Comparison of ENCODE assay signal across 21 cellular contexts in genomic region chr16:3142770-3143169, GRCh38. TPM values are rescaled to one million over a fixed set of nuclear protein-coding genes. Genes with fewer than 3 reads are reported as not detected.
DNase-seq lines count a peak whose midpoint lies in the region; ATAC-seq and TF ChIP-seq lines count a peak whose summit lies in the region.
"Had no signal": no experiment of that assay in that cellular context is flagged by ENCODE, and none has a peak within 500 bp of the region (broad histone marks: within the 10 kb centered on the region; RNA-seq: fewer than 3 reads in every experiment).

No MANE protein-coding gene starts in this region.

- no peaks in the 10 kb centered on the region for H3K27me3 Mint-ChIP-seq in osteocyte (ENCODE audit: unreplicated experiment)
- H3K27me3 Mint-ChIP-seq in type B pancreatic cell: no peaks in the 10 kb centered on the region
- H3K27me3 Mint-ChIP-seq: CD8-positive, alpha-beta memory T cell had no signal

- ATAC-seq in heart right ventricle (no peak), left ventricle myocardium superior (no peak)
- ATAC-seq: HCT116 had no signal

- no peaks in the 10 kb centered on the region for H3K27me3 ChIP-seq in heart right ventricle
- H3K27me3 ChIP-seq in right atrium auricular region: no peaks in the 10 kb centered on the region
- H3K27me3 ChIP-seq: MG63 had no signal

- TF ChIP-seq CTCF in heart right ventricle (IDR thresholded peaks at IDR 0.05) (no peak), right atrium auricular region (IDR thresholded peaks at IDR 0.05) (no peak), osteocyte (IDR thresholded peaks at IDR 0.05) (no peak), type B pancreatic cell (conservative IDR thresholded peaks at IDR 0.05) (no peak)

- peaks cover 0 to 33% (median 17%) of the 10 kb centered on the region in 9 donors for H3K4me1 ChIP-seq in heart right ventricle
- peaks cover 0 to 18% of the 10 kb centered on the region in 2 donors for H3K4me1 ChIP-seq in right atrium auricular region

- H3K9me3 Mint-ChIP-seq in osteocyte (ENCODE audit: unreplicated experiment): no peaks in the 10 kb centered on the region
- H3K9me3 Mint-ChIP-seq in type B pancreatic cell: no peaks in the 10 kb centered on the region
- H3K9me3 Mint-ChIP-seq: CD8-positive, alpha-beta memory T cell had no signal

- H3K36me3 Mint-ChIP-seq in osteocyte (ENCODE audit: unreplicated experiment) (peaks cover 13% of the 10 kb centered on the region), type B pancreatic cell (peaks cover 6% of the 10 kb centered on the region)

- no peaks in the 10 kb centered on the region for H3K9me3 ChIP-seq in heart right ventricle
- H3K9me3 ChIP-seq in right atrium auricular region: no peaks in the 10 kb centered on the region
- H3K9me3 ChIP-seq: MG63 had no signal

- no peak overlapping the region for H3K4me3 Mint-ChIP-seq in osteocyte (ENCODE audit: unreplicated experiment)
- H3K4me3 Mint-ChIP-seq in type B pancreatic cell: no peak overlapping the region

- H3K4me3 ChIP-seq in heart right ventricle (no peak overlapping the region), right atrium auricular region (no peak overlapping the region)
- H3K4me3 ChIP-seq: MG63 had no signal

- H3K36me3 ChIP-seq in heart right ventricle: peaks cover 0 to 56% (median 27%) of the 10 kb centered on the region in 9 donors
- H3K36me3 ChIP-seq in right atrium auricular region: peaks cover 23% of the 10 kb centered on the region

- H3K27ac ChIP-seq in heart right ventricle (peak overlapping the region; percentile 60 to 94 (median 84)), right atrium auricular region (peak overlapping the region; percentile 88 to 91)
- H3K27ac ChIP-seq: C4-2B had no signal

- H3K4me1 Mint-ChIP-seq in osteocyte (ENCODE audit: unreplicated experiment): peaks cover 2% of the 10 kb centered on the region
- H3K4me1 Mint-ChIP-seq in type B pancreatic cell (ENCODE audit: unreplicated experiment): no peaks in the 10 kb centered on the region

- 91 to 92% methylated on average over 13 of the region's 13 CpGs for WGBS in heart right ventricle, 2 donors

- H3K27ac Mint-ChIP-seq in osteocyte (ENCODE audit: unreplicated experiment) (no peak overlapping the region), type B pancreatic cell (peak overlapping the region; percentile 39)
- H3K27ac Mint-ChIP-seq: CD8-positive, alpha-beta memory T cell had no signal

- intact Hi-C loops in heart right ventricle (cut with DNase I) (no loop called here), left ventricle myocardium superior (cut with micrococcal nuclease) (no loop called here)

- DNase-seq in heart right ventricle (no peak), left ventricle myocardium superior (no peak), right atrium auricular region (ENCODE audit: low spot score) (no peak), osteocyte (ENCODE audit: extremely low spot score, unreplicated experiment) (peak; percentile 78), type B pancreatic cell (ENCODE audit: extremely low spot score, unreplicated experiment) (no peak), NCI-H524 treated with DMSO at 0.1 percent for 48 hours (lab: John Stamatoyannopoulos, UW) (no peak), COLO829 (ENCODE audit: low spot score) (no peak)
- DNase-seq: CD8-positive, alpha-beta memory T cell; GDM1; MG63; NCI-H1417; NCI-H1694 treated with DMSO at 0.1 percent for 48 hours; NCI-H2081 treated with DMSO at 0.1 percent for 48 hours; NCI-H2171 treated with DMSO at 0.1 percent for 48 hours; NCI-H446; NCI-H526 treated with DMSO at 0.1 percent for 48 hours; SHP77 treated with DMSO at 0.1 percent for 48 hours had no signal

RNA-seq across cellular contexts. Expression of gene ZNF213, which starts 7.9 kb away (rescaled TPM):
- 1 to 10 TPM; 5.9 to 9.2 (median 7.7) TPM for total RNA-seq in heart right ventricle
- polyA plus RNA-seq in heart right ventricle: 10 to 100 TPM in 1 of 2 donors, 1 to 10 TPM in 1; 6.9 to 10.1 TPM
- total RNA-seq in left ventricle myocardium superior: 7.1 TPM
- 1 to 10 TPM; 7.3 to 7.9 TPM for total RNA-seq in right atrium auricular region
- total RNA-seq in osteocyte: 13.4 and 14.3 TPM in 2 replicates
- total RNA-seq in type B pancreatic cell (ENCODE audit: low replicate concordance): 11.6 and 13.3 TPM in 2 replicates

RNA-seq across cellular contexts. Expression of gene ZNF205, which starts 30.4 kb away (rescaled TPM):
- total RNA-seq in heart right ventricle: 1 to 10 TPM; 5.8 to 9.0 (median 7.6) TPM
- 10 to 100 TPM; 13.8 to 26.9 TPM for polyA plus RNA-seq in heart right ventricle
- total RNA-seq in left ventricle myocardium superior: 8.8 TPM
- 10 to 100 TPM; 10.5 to 12.4 TPM for total RNA-seq in right atrium auricular region
- total RNA-seq in osteocyte: 14.8 and 15.9 TPM in 2 replicates
- total RNA-seq in type B pancreatic cell (ENCODE audit: low replicate concordance): 15.0 and 18.2 TPM in 2 replicates
- polyA plus RNA-seq: CD8-positive, alpha-beta memory T cell had no signal

RNA-seq across cellular contexts. Expression of gene ZSCAN10, which starts 43.7 kb away (rescaled TPM):
- total RNA-seq in heart right ventricle (not detected), left ventricle myocardium superior (not detected), right atrium auricular region (not detected), osteocyte (not detected in 2 replicates), type B pancreatic cell (ENCODE audit: low replicate concordance) (not detected in 2 replicates)
- polyA plus RNA-seq in heart right ventricle: under 1 TPM; 0.01 to 0.07 TPM
- total RNA-seq: LHCN-M2, RPMI7951 had no signal
- polyA plus RNA-seq: CD8-positive, alpha-beta memory T cell had no signal

RNA-seq across cellular contexts. Expression of gene OR1F1, which starts 45.2 kb away (rescaled TPM):
- not detected for total RNA-seq in heart right ventricle
- not detected for polyA plus RNA-seq in heart right ventricle
- not detected for total RNA-seq in left ventricle myocardium superior
- total RNA-seq in right atrium auricular region: not detected
- not detected in 2 replicates for total RNA-seq in osteocyte
- 0.34 TPM in 1 of 2 replicates, not detected in the other for total RNA-seq in type B pancreatic cell (ENCODE audit: low replicate concordance)
- total RNA-seq: CD8-positive, alpha-beta memory T cell; LHCN-M2 had no signal
- polyA plus RNA-seq: CD8-positive, alpha-beta memory T cell had no signal
